9 cellular contexts compared by ENCODE assay signal in genomic region chr5:141338538-141339306, GRCh38. TPM values are rescaled to one million over a fixed set of nuclear protein-coding genes. Genes with fewer than 3 reads are reported as not detected.
DNase-seq lines count a peak whose midpoint lies in the region; ATAC-seq lines count a peak whose summit lies in the region.
"Had no signal": no experiment of that assay in that cellular context is flagged by ENCODE, and none has a peak within 500 bp of the region (broad histone marks: within the 10 kb centered on the region; RNA-seq: fewer than 3 reads in every experiment).

Gene PCDHGA2 (plus strand): TSS chr5:141338760.

- peaks cover 60% of the 10 kb centered on the region for H3K27me3 Mint-ChIP-seq in activated naive CD8-positive, alpha-beta T cell treated with anti-CD3 and anti-CD28 coated beads, Interleukin-2, amount 10 ng/mL, durations not matched to agents 7 days and 5 days

- H3K4me1 Mint-ChIP-seq in activated naive CD8-positive, alpha-beta T cell treated with anti-CD3 and anti-CD28 coated beads, Interleukin-2, amount 10 ng/mL, durations not matched to agents 7 days and 5 days: peaks cover 3% of the 10 kb centered on the region

- ATAC-seq in GM21619 (IDR thresholded peaks at IDR 0.05; ENCODE audit: unreplicated experiment) (peak; percentile 61), esophagus mucosa (no peak)
- ATAC-seq in activated naive CD8-positive, alpha-beta T cell treated with anti-CD3 and anti-CD28 coated beads, Interleukin-2, amount 10 ng/mL, durations not matched to agents 7 days and 5 days (ENCODE audit: low read depth): no peak

- H3K27ac Mint-ChIP-seq in activated naive CD8-positive, alpha-beta T cell treated with anti-CD3 and anti-CD28 coated beads, Interleukin-2, amount 10 ng/mL, durations not matched to agents 7 days and 5 days: no peak within 1 kb of the TSS

- DNase-seq in A172 (ENCODE audit: low spot score) (peak; percentile 16), iPS-NIHi11 (ENCODE audit: low spot score) (peak; percentile 48), SHP77 (lab: John Stamatoyannopoulos, UW) (no peak), NCI-H146 (lab: John Stamatoyannopoulos, UW) (no peak), NCI-H2081 treated with DMSO at 0.1 percent for 48 hours (lab: John Stamatoyannopoulos, UW) (no peak)
- no peak for DNase-seq in activated naive CD8-positive, alpha-beta T cell treated with anti-CD3 and anti-CD28 coated beads, Interleukin-2, amount 10 ng/mL, durations not matched to agents 7 days and 5 days
- DNase-seq: stimulated activated naive CD4-positive, alpha-beta T cell treated with Interleukin-2 at 50 U/mL for 16 hours had no signal

- peaks cover 15% of the 10 kb centered on the region for H3K9me3 Mint-ChIP-seq in activated naive CD8-positive, alpha-beta T cell treated with anti-CD3 and anti-CD28 coated beads, Interleukin-2, amount 10 ng/mL, durations not matched to agents 7 days and 5 days

- peaks cover 4% of the 10 kb centered on the region for H3K36me3 Mint-ChIP-seq in activated naive CD8-positive, alpha-beta T cell treated with anti-CD3 and anti-CD28 coated beads, Interleukin-2, amount 10 ng/mL, durations not matched to agents 7 days and 5 days

- H3K4me3 Mint-ChIP-seq in activated naive CD8-positive, alpha-beta T cell treated with anti-CD3 and anti-CD28 coated beads, Interleukin-2, amount 10 ng/mL, durations not matched to agents 7 days and 5 days: peak within 1 kb of the TSS; percentile 28

- POLR2A ChIA-PET in activated naive CD8-positive, alpha-beta T cell treated with anti-CD3 and anti-CD28 coated beads, Interleukin-2, amount 10 ng/mL, durations not matched to agents 7 days and 5 days (lab: Charles Lee): interaction anchor here (0.6 to 1.3 kb wide), 3 partner anchors 9 to 115 kb away, joined by 3 to 4 read pairs (median 3); partner anchors contain the start of gene PCDHB14

RNA-seq across cellular contexts. Expression of gene PCDHGA2, which starts in this region (rescaled TPM):
- total RNA-seq in A172 (2014; rRNA removed; shearing (Covaris generic)): 0.57 and 1.1 TPM in 2 replicates
- under 1 TPM; 0.08 to 0.09 TPM for total RNA-seq in activated naive CD8-positive, alpha-beta T cell treated with anti-CD3 and anti-CD28 coated beads, Interleukin-2, amount 10 ng/mL, durations not matched to agents 7 days and 5 days
- 0.68 TPM for total RNA-seq in esophagus mucosa

Comparison
In these comparisons a context has a peak if more than half of its experiments do, and no peak if none do; other contexts are left out.
1. DNase-seq: peak in A172 (single experiment) and iPS-NIHi11 (single experiment); none in activated naive CD8-positive, alpha-beta T cell treated with anti-CD3 and anti-CD28 coated beads, Interleukin-2, amount 10 ng/mL, durations not matched to agents 7 days and 5 days (single experiment), SHP77 (0 of 2), NCI-H146 (single experiment) and NCI-H2081 treated with DMSO at 0.1 percent for 48 hours (single experiment).